ENCODE assay signal across 13 cellular contexts in the genomic region with DNA sequence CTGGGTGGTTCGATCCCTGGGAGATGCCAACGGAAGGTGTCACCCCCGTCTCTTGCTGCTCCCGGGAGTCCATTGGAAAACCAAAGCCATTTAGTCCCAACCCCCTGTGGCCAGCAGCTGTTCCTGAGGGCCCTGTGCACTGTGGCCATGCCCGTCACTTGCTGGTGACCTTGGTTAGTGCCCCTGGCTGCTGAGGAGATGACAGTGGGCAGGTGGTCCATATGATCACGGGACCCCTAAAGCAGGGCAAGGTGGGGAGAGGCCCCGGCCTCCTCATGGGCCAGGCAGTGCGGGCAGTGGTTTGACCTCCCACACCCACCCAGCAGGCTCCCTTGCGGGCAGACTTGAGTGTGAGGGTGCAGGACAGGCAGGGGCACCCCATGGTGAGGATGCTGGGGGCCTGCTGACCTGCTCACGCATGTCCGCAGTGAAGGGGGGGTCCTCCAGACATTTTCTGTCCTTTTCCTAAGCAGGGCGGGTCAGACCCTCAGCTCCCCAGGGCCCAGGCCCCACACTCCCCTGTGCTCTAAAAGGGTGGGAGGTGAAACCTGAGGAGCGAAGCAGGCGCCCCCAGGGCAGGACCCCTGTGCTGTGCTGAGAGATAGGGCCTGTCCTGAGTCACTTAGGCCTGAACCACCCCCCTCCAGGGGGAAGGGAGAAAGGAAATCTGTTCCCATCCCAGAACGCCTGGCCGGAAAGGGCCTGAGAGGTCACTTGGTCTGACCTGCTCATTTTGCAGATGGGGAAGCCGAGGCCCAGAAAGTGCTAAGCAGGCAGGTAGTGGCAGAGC. TPM values are rescaled to one million over a fixed set of nuclear protein-coding genes. Genes with fewer than 3 reads are reported as not detected.
A peak's percentile ranks its signal among the peaks of the same experiment; 100 is the strongest.
DNase-seq lines count a peak whose midpoint lies in the region; ATAC-seq, FAIRE-seq and TF ChIP-seq lines count a peak whose summit lies in the region.
"Had no signal": no experiment of that assay in that cellular context is flagged by ENCODE, and none has a peak within 500 bp of the region (broad histone marks: within the 10 kb centered on the region; RNA-seq: fewer than 3 reads in every experiment).

No MANE protein-coding gene starts in this region.

- no peak overlapping the region for H3K9ac ChIP-seq in GM12878 (ENCODE audit: control insufficient read depth, insufficient read depth, low read length)

- TF ChIP-seq EP300 in GM12878 (IDR thresholded peaks at IDR 0.05; ENCODE audit: borderline replicate concordance in 1 of 2, control insufficient read depth in 1 of 2, low read depth in 2 of 2, low read length in 2 of 2), result no peak

- peak overlapping the region; percentile 96 for H3K4me2 ChIP-seq in GM12878 (ENCODE audit: control insufficient read depth, insufficient read depth)

- peak overlapping the region; percentile 98 for H3K27ac Mint-ChIP-seq in mesothelial cell of epicardium
- peak overlapping the region; percentile 67 for H3K27ac Mint-ChIP-seq in stimulated activated naive B cell treated with anti-CD40 and anti-IgM and Interleukin-4, amounts not matched to agents 10 μg/mL and 1 μg/mL and 100 μg/mL, for 72 hours

- DNase-seq in HAP-1 (ENCODE audit: low spot score in 2 of 2) (no peak), GM12878 (ENCODE audit: low read depth, low spot score) (no peak), mesothelial cell of epicardium (ENCODE audit: low spot score in 2 of 2, unreplicated experiment in 2 of 2) (peak in 1 of 2 experiments; percentile 37), ACHN (no peak), H4 (ENCODE audit: low spot score) (no peak), germinal center (ENCODE audit: low spot score) (no peak)
- DNase-seq in stimulated activated naive B cell treated with anti-CD40 and anti-IgM and Interleukin-4, amounts not matched to agents 10 μg/mL and 1 μg/mL and 100 μg/mL, for 72 hours, result no peak
- DNase-seq: activated T-cell treated with anti-CD3 and anti-CD28 coated beads, Interleukin-2, amount 50 U/mL, for 1 hour; stimulated activated CD4-positive, alpha-beta T cell treated with anti-CD3 and anti-CD28 coated beads, Interleukin-12 subunit alpha, Interleukin-12 subunit beta, amount 100 ng/mL, for 4 hours had no signal

- 96% methylated on average over 17 of the region's 17 CpGs for WGBS in GM12878 (ENCODE audit: insufficient coverage, insufficient replicate concordance, low lambda C conversion rate, missing lambda C conversion rate)

- no peak for TF ChIP-seq CTCF in GM12878 (IDR thresholded peaks at IDR 0.05 in 2 of 3, conservative IDR thresholded peaks at IDR 0.05 in 1 of 3; ENCODE audit: control insufficient read depth in 2 of 3, extremely low read depth in 1 of 3, insufficient read depth in 1 of 3, low read depth in 3 of 3, low read length in 3 of 3)
- TF ChIP-seq CTCF in mesothelial cell of epicardium (IDR thresholded peaks at IDR 0.05; ENCODE audit: unreplicated experiment), result no peak

- SMC1A ChIA-PET in GM12878 (lab: Charles Lee; ENCODE audit: uncharacterized antibody, unreplicated experiment), result interaction anchor here (1.1 to 1.9 kb wide), 5 partner anchors 11 to 113 kb away, joined by 3 to 9 read pairs (median 5); partner anchors contain the start of gene GPR55

- H3K36me3 ChIP-seq in HAP-1 (replicated peaks) (peaks cover 54% of the 10 kb centered on the region), GM12878 (ENCODE audit: control insufficient read depth in 2 of 2, insufficient read depth in 2 of 2, low read length in 1 of 2) (no peaks in the 10 kb centered on the region)

- BruUV-seq in GM12878 (replicated peaks; lab: Mats Ljungman, UMichigan), result no TSS peak

- H3K4me1 Mint-ChIP-seq in mesothelial cell of epicardium, result peaks cover 57% of the 10 kb centered on the region
- peaks cover 65 to 99% of the 10 kb centered on the region in 2 donors for H3K4me1 Mint-ChIP-seq in stimulated activated naive B cell treated with anti-CD40 and anti-IgM and Interleukin-4, amounts not matched to agents 10 μg/mL and 1 μg/mL and 100 μg/mL, for 72 hours

- peaks cover 3% of the 10 kb centered on the region; the same call in 1 of the 2 replicates for H3K79me2 ChIP-seq in GM12878 (ENCODE audit: control insufficient read depth, insufficient read depth, low read length)

- CTCF ChIA-PET in GM12878 (lab: Yijun Ruan, JAX), result interaction anchor here (0.6 to 3.1 kb wide), 6 partner anchors 10 to 842 kb away, joined by 3 to 12 read pairs (median 4); no protein-coding TSS in a partner anchor

- RAD21 ChIA-PET in GM12878 (lab: Charles Lee; ENCODE audit: unreplicated experiment), result interaction anchor here (0.9 to 2.6 kb wide), 4 partner anchors 16 to 117 kb away, joined by 3 to 8 read pairs (median 4); no protein-coding TSS in a partner anchor

- no peaks in the 10 kb centered on the region for H3K9me3 Mint-ChIP-seq in mesothelial cell of epicardium
- H3K9me3 Mint-ChIP-seq in stimulated activated naive B cell treated with anti-CD40 and anti-IgM and Interleukin-4, amounts not matched to agents 10 μg/mL and 1 μg/mL and 100 μg/mL, for 72 hours, result no peaks in the 10 kb centered on the region

- H3K36me3 Mint-ChIP-seq in mesothelial cell of epicardium, result peaks cover 7% of the 10 kb centered on the region
- H3K36me3 Mint-ChIP-seq in stimulated activated naive B cell treated with anti-CD40 and anti-IgM and Interleukin-4, amounts not matched to agents 10 μg/mL and 1 μg/mL and 100 μg/mL, for 72 hours, result peaks cover 3 to 4% of the 10 kb centered on the region in 2 donors

- ATAC-seq in GM12878 (no peak), HG03354 (IDR thresholded peaks at IDR 0.05; ENCODE audit: poor library complexity, severe bottlenecking, unreplicated experiment) (no peak)
- ATAC-seq in stimulated activated naive B cell treated with anti-CD40 and anti-IgM and Interleukin-4, amounts not matched to agents 10 μg/mL and 1 μg/mL and 100 μg/mL, for 72 hours (replicated peaks), result no peak

- H3K4me1 ChIP-seq in HAP-1, result peaks cover 50% of the 10 kb centered on the region
- peaks cover 56% of the 10 kb centered on the region for H3K4me1 ChIP-seq in GM12878 (ENCODE audit: control insufficient read depth, insufficient read depth, low read length)

- H3K27me3 ChIP-seq in HAP-1 (ENCODE audit: low read depth) (no peaks in the 10 kb centered on the region), GM12878 (replicated peaks in 1 of 2; ENCODE audit: control insufficient read depth in 2 of 2, insufficient read depth in 2 of 2, low read length in 1 of 2) (no peaks in the 10 kb centered on the region)

- in situ Hi-C loops in HAP-1 (cut with MboI; ENCODE audit: low sequenced_read_pairs), result no loop called here
- in situ Hi-C loops in GM12878 (cut with MboI), result no loop called here
- in situ Hi-C loops in ACHN (cut with HindIII; ENCODE audit: low pct_ligation_motif_present, low pct_unique_long_range_greater_than_20kb, low sequenced_read_pairs), result no loop called here

- no peaks in the 10 kb centered on the region for H4K20me1 ChIP-seq in GM12878 (ENCODE audit: control insufficient read depth, insufficient read depth)

- H3K4me3 ChIP-seq in HAP-1 (0 out of 2 replicates have a peak overlapping the region, but pooled peaks have one; percentile 3), GM12878 (no peak overlapping the region)

- no peak overlapping the region for H2AFZ ChIP-seq in GM12878 (ENCODE audit: control insufficient read depth, low read depth, low read length)

- intact Hi-C loops in GM12878 (cut with micrococcal nuclease; ENCODE audit: unreplicated experiment), result no loop called here

- POLR2A ChIA-PET in GM12878 (lab: Charles Lee), result interaction anchor here (1.0 to 3.7 kb wide), 4 partner anchors 25 to 103 kb away, joined by 3 to 19 read pairs (median 4); partner anchors contain the start of gene GPR55

- TF ChIP-seq RAD21 in GM12878 (IDR thresholded peaks at IDR 0.05; ENCODE audit: insufficient read depth, low read depth, low read length), result no peak

- no peak overlapping the region for H3K4me3 Mint-ChIP-seq in mesothelial cell of epicardium
- H3K4me3 Mint-ChIP-seq in stimulated activated naive B cell treated with anti-CD40 and anti-IgM and Interleukin-4, amounts not matched to agents 10 μg/mL and 1 μg/mL and 100 μg/mL, for 72 hours, result no peak overlapping the region

- TF ChIP-seq POLR2A in GM12878 (IDR thresholded peaks at IDR 0.05; ENCODE audit: low read depth, low read length), result no peak

- H3K9me3 ChIP-seq in HAP-1 (no peaks in the 10 kb centered on the region), GM12878 (replicated peaks; ENCODE audit: control insufficient read depth, insufficient read depth, low read length) (no peaks in the 10 kb centered on the region)

- no peak overlapping the region for H3K27ac ChIP-seq in GM12878 (ENCODE audit: control insufficient read depth, insufficient read depth)

- no peaks in the 10 kb centered on the region for H3K27me3 Mint-ChIP-seq in mesothelial cell of epicardium (ENCODE audit: low read depth)
- no peaks in the 10 kb centered on the region for H3K27me3 Mint-ChIP-seq in stimulated activated naive B cell treated with anti-CD40 and anti-IgM and Interleukin-4, amounts not matched to agents 10 μg/mL and 1 μg/mL and 100 μg/mL, for 72 hours

- no peak for FAIRE-seq in GM12878 (lab: Jason Lieb, UNC)
- FAIRE-seq: astrocyte, H54, TTC549 had no signal

RNA-seq across cellular contexts. Expression of gene ITM2C, which starts 6.8 kb away (rescaled TPM):
- total RNA-seq in GM12878 (2013; cell fraction: nucleolus; rRNA removed), result 42.5 and 42.9 TPM in 2 replicates
- 110 and 131 TPM in 2 replicates for total RNA-seq in GM12878 (2014; rRNA removed)
- 102 and 110 TPM in 2 replicates for total RNA-seq in GM12878 (2014; rRNA removed; fragmentation: Illumina TruSeq; extraction: Trizol)
- total RNA-seq in GM12878 (2021), result 155 and 167 TPM in 2 replicates
- polyA plus RNA-seq in GM12878 (2011; ENCODE audit: low read depth), result 46.6 TPM
- polyA plus RNA-seq in GM12878 (2011; rRNA removed), result 57.5 and 96.3 TPM in 2 replicates
- 139 and 172 TPM in 2 replicates for polyA plus RNA-seq in GM12878 (2011; cell fraction: cytosol; rRNA removed)
- polyA plus RNA-seq in GM12878 (2011; cell fraction: nucleus; rRNA removed), result 53.0 and 55.2 TPM in 2 replicates
- 79.4 and 173 TPM in 2 replicates for polyA plus RNA-seq in GM12878 (2012)
- polyA plus RNA-seq in GM12878 (2014; fragmentation: Illumina TruSeq; extraction: Trizol), result 82.9 and 170 TPM in 2 replicates
- polyA plus RNA-seq in GM12878 (2014; fragmentation: Nextera tagmentation; extraction: Ambion mirVana), result 10 to 100 TPM in 1 of 2 experiments, 1 to 10 TPM in 1; 5.4 to 16.9 TPM
- 185 and 204 TPM in 2 replicates for polyA plus RNA-seq in GM12878 (2014; rRNA removed)
- 100 to 1,000 TPM; 191 to 195 TPM for polyA plus RNA-seq in GM12878 (2016; fragmentation: Nextera tagmentation; extraction: Ambion mirVana)
- polyA minus RNA-seq in GM12878 (2011; rRNA and poly(A)+ RNA removed), result 118 and 121 TPM in 2 replicates
- 26.1 and 33.1 TPM in 2 replicates for polyA minus RNA-seq in GM12878 (2011; cell fraction: cytosol; rRNA and poly(A)+ RNA removed)
- polyA minus RNA-seq in GM12878 (2011; cell fraction: nucleus; rRNA and poly(A)+ RNA removed), result 5.1 and 9.5 TPM in 2 replicates
- total RNA-seq in mesothelial cell of epicardium, result 269 to 275 TPM (median 270 TPM) in 3 replicates
- 85.8 and 96.9 TPM in 2 replicates for total RNA-seq in H4 (2014; rRNA removed; shearing (Covaris generic))

RNA-seq across cellular contexts. Expression of gene GPR55, which starts 53.5 kb away (rescaled TPM):
- 20.6 and 24.6 TPM in 2 replicates for total RNA-seq in GM12878 (2013; cell fraction: nucleolus; rRNA removed)
- total RNA-seq in GM12878 (2014; rRNA removed) (11.2 and 12.3 TPM in 2 replicates), GM12878 (2014; rRNA removed; fragmentation: Illumina TruSeq; extraction: Trizol) (18.1 and 19.2 TPM in 2 replicates), GM12878 (2021) (26.8 and 30.1 TPM in 2 replicates), mesothelial cell of epicardium (not detected in 3 replicates)
- 12.4 TPM for polyA plus RNA-seq in GM12878 (2011; ENCODE audit: low read depth)
- polyA plus RNA-seq in GM12878 (2011; rRNA removed) (16.5 and 26.9 TPM in 2 replicates), GM12878 (2014; fragmentation: Illumina TruSeq; extraction: Trizol) (20.4 and 24.4 TPM in 2 replicates), GM12878 (2014; fragmentation: Nextera tagmentation; extraction: Ambion mirVana) (1 to 10 TPM; 2.1 to 5.5 TPM), GM12878 (2014; rRNA removed) (23.4 and 23.5 TPM in 2 replicates), GM12878 (2016; fragmentation: Nextera tagmentation; extraction: Ambion mirVana) (10 to 100 TPM; 12.6 to 13.2 TPM)
- 26.5 and 38.7 TPM in 2 replicates for polyA plus RNA-seq in GM12878 (2011; cell fraction: cytosol; rRNA removed)
- 39.0 and 48.7 TPM in 2 replicates for polyA plus RNA-seq in GM12878 (2011; cell fraction: nucleus; rRNA removed)
- 17.2 and 17.7 TPM in 2 replicates for polyA plus RNA-seq in GM12878 (2012)
- 60.8 and 66.5 TPM in 2 replicates for polyA minus RNA-seq in GM12878 (2011; rRNA and poly(A)+ RNA removed)
- 6.0 and 6.2 TPM in 2 replicates for polyA minus RNA-seq in GM12878 (2011; cell fraction: cytosol; rRNA and poly(A)+ RNA removed)
- 10.9 and 19.2 TPM in 2 replicates for polyA minus RNA-seq in GM12878 (2011; cell fraction: nucleus; rRNA and poly(A)+ RNA removed)
- 0.66 and 0.87 TPM in 2 replicates for total RNA-seq in H4 (2014; rRNA removed; shearing (Covaris generic))
- total RNA-seq: astrocyte had no signal
